18 cellular contexts compared by ENCODE assay signal in genomic region chr5:76393035-76393680, GRCh38. TPM values are rescaled to one million over a fixed set of nuclear protein-coding genes. Genes with fewer than 3 reads are reported as not detected.
DNase-seq lines count a peak whose midpoint lies in the region; ATAC-seq and TF ChIP-seq lines count a peak whose summit lies in the region.
"Had no signal": no experiment of that assay in that cellular context is flagged by ENCODE, and none has a peak within 500 bp of the region (broad histone marks: within the 10 kb centered on the region; RNA-seq: fewer than 3 reads in every experiment).

No MANE protein-coding gene starts in this region.

- DNase-seq in activated T-cell treated with anti-CD3 and anti-CD28 coated beads, Interleukin-2, amount 50 U/mL, for 24 hours = no peak
- DNase-seq in activated T-cell treated with anti-CD3 and anti-CD28 coated beads for 4 hours (no peak), Right ventricle myocardium superior (no peak), type B pancreatic cell (ENCODE audit: extremely low spot score, unreplicated experiment) (no peak), H9 (no peak)
- no peak for DNase-seq in activated naive CD8-positive, alpha-beta T cell treated with anti-CD3 and anti-CD28 coated beads, Interleukin-2, amount 50 U/mL, for 24 hours
- DNase-seq: anterior cingulate cortex; EL; NCI-H187; NCI-H446 treated with DMSO at 0.1 percent for 48 hours; retina; SHP77; stimulated activated CD4-positive, alpha-beta T cell treated with anti-CD3 and anti-CD28 coated beads, Interleukin-15, amount 100 ng/mL, for 24 hours; uterus had no signal

- H3K36me3 Mint-ChIP-seq in activated T-cell treated with anti-CD3 and anti-CD28 coated beads, Interleukin-2, amount 50 U/mL, for 24 hours (ENCODE audit: low read depth) = no peaks in the 10 kb centered on the region
- H3K36me3 Mint-ChIP-seq in activated naive CD8-positive, alpha-beta T cell treated with anti-CD3 and anti-CD28 coated beads, Interleukin-2, amount 50 U/mL, for 24 hours (ENCODE audit: low read depth) = no peaks in the 10 kb centered on the region
- H3K36me3 Mint-ChIP-seq in type B pancreatic cell (no peaks in the 10 kb centered on the region), H9 (ENCODE audit: insufficient read depth in 1 of 3, low read depth in 3 of 3) (no peaks in the 10 kb centered on the region)

- H4K20me1 ChIP-seq in Loucy (ENCODE audit: insufficient read depth, low read length, poor library complexity, severe bottlenecking) (no peaks in the 10 kb centered on the region), H9 (ENCODE audit: control insufficient read depth, insufficient read depth, insufficient read length) (no peaks in the 10 kb centered on the region)

- ATAC-seq in activated naive CD8-positive, alpha-beta T cell treated with anti-CD3 and anti-CD28 coated beads, Interleukin-2, amount 50 U/mL, for 24 hours = peak; percentile 46
- no peak for ATAC-seq in Right ventricle myocardium superior (ENCODE audit: poor library complexity)

- WGBS in H9 (ENCODE audit: extremely low coverage, insufficient read length, low lambda C conversion rate) = no CpG with 5 or more reads among the region's 5 CpGs

- H3K56ac ChIP-seq in H9 (ENCODE audit: insufficient read length, low read depth, low read length) = no peak overlapping the region

- no peaks in the 10 kb centered on the region for H3K27me3 ChIP-seq in Loucy (ENCODE audit: insufficient read depth, low read length, poor library complexity, severe bottlenecking)
- H3K27me3 ChIP-seq in parathyroid adenoma (ENCODE audit: control insufficient read depth, insufficient read depth, low read length) = no peaks in the 10 kb centered on the region
- H3K27me3 ChIP-seq in H9 (ENCODE audit: insufficient read depth, low read length) = no peaks in the 10 kb centered on the region
- H3K27me3 ChIP-seq: neutrophil, uterus had no signal

- H3K4me1 Mint-ChIP-seq in activated T-cell treated with anti-CD3 and anti-CD28 coated beads, Interleukin-2, amount 50 U/mL, for 24 hours (ENCODE audit: low read depth) = peaks cover 51% of the 10 kb centered on the region
- peaks cover 47% of the 10 kb centered on the region for H3K4me1 Mint-ChIP-seq in activated naive CD8-positive, alpha-beta T cell treated with anti-CD3 and anti-CD28 coated beads, Interleukin-2, amount 50 U/mL, for 24 hours
- H3K4me1 Mint-ChIP-seq in type B pancreatic cell (ENCODE audit: unreplicated experiment) = peaks cover 32% of the 10 kb centered on the region
- peaks cover 21 to 28% of the 10 kb centered on the region in 2 experiments for H3K4me1 Mint-ChIP-seq in H9

- no peaks in the 10 kb centered on the region for H3K79me2 ChIP-seq in Loucy (ENCODE audit: insufficient read depth, low read length)
- peaks cover 2% of the 10 kb centered on the region for H3K79me2 ChIP-seq in parathyroid adenoma
- H3K79me2 ChIP-seq in H9 (ENCODE audit: insufficient read depth, low read length) = no peaks in the 10 kb centered on the region

- H2AFZ ChIP-seq in Loucy (ENCODE audit: low read length) (peak overlapping the region; percentile 69), parathyroid adenoma (peak overlapping the region; percentile 81), H9 (ENCODE audit: low read length) (no peak overlapping the region)

- peak overlapping the region; percentile 3 for H3K4me3 Mint-ChIP-seq in activated T-cell treated with anti-CD3 and anti-CD28 coated beads, Interleukin-2, amount 50 U/mL, for 24 hours
- H3K4me3 Mint-ChIP-seq in activated naive CD8-positive, alpha-beta T cell treated with anti-CD3 and anti-CD28 coated beads, Interleukin-2, amount 50 U/mL, for 24 hours = no peak overlapping the region
- no peak overlapping the region for H3K4me3 Mint-ChIP-seq in type B pancreatic cell
- H3K4me3 Mint-ChIP-seq in H9 = no peak overlapping the region
- H3K4me3 Mint-ChIP-seq: activated T-helper 1 cell treated with anti-CD3 and anti-CD28 coated beads, Interleukin-12 subunit alpha, Interleukin-12 subunit beta, Interleukin-2, Interleukin-4 antibody, amounts not matched to agents 30 ng/mL and 10 ng/mL and 1 ng/mL, durations not matched to agents 14 hours and 24 hours and 36 hours had no signal

- H2BK12ac ChIP-seq in H9 (ENCODE audit: insufficient read length, low read depth, low read length) = no peak overlapping the region

- H3K9me2 ChIP-seq in Loucy (replicated peaks; ENCODE audit: low read depth, low read length) = no peaks in the 10 kb centered on the region

- no peaks in the 10 kb centered on the region for H3K27me3 Mint-ChIP-seq in activated T-cell treated with anti-CD3 and anti-CD28 coated beads, Interleukin-2, amount 50 U/mL, for 24 hours
- H3K27me3 Mint-ChIP-seq in activated naive CD8-positive, alpha-beta T cell treated with anti-CD3 and anti-CD28 coated beads, Interleukin-2, amount 50 U/mL, for 24 hours = no peaks in the 10 kb centered on the region
- no peaks in the 10 kb centered on the region for H3K27me3 Mint-ChIP-seq in type B pancreatic cell
- peaks cover 1% of the 10 kb centered on the region; the same call in 1 of the 2 replicates for H3K27me3 Mint-ChIP-seq in H9 (ENCODE audit: low read depth)

- no peak overlapping the region for H2BK20ac ChIP-seq in H9 (ENCODE audit: low read depth, low read length, poor library complexity, severe bottlenecking)

- TF ChIP-seq CTCF in Loucy (conservative IDR thresholded peaks at IDR 0.05; ENCODE audit: low read length) (no peak), parathyroid adenoma (IDR thresholded peaks at IDR 0.05) (no peak), type B pancreatic cell (conservative IDR thresholded peaks at IDR 0.05) (no peak), H9 (conservative IDR thresholded peaks at IDR 0.05) (no peak)

- H3K23me2 ChIP-seq in H9 (ENCODE audit: insufficient read length, low read depth, low read length, poor library complexity, severe bottlenecking) = no peaks in the 10 kb centered on the region

- no peak overlapping the region for H4K91ac ChIP-seq in H9 (ENCODE audit: insufficient read length, low read depth, low read length)

- intact Hi-C loops in Right ventricle myocardium superior (cut with DNase I) = no loop called here

- no peak overlapping the region for H3K27ac ChIP-seq in parathyroid adenoma
- no peak overlapping the region for H3K27ac ChIP-seq in H9 (ENCODE audit: insufficient read length, low read depth, low read length)
- H3K27ac ChIP-seq: neutrophil, uterus had no signal

- H4K5ac ChIP-seq in H9 (ENCODE audit: insufficient read length, low read depth, low read length) = no peak overlapping the region

- H3K23ac ChIP-seq in H9 (ENCODE audit: insufficient read length, low read depth, low read length) = no peak overlapping the region

- H3K4me3 ChIP-seq in Loucy (ENCODE audit: low read length, poor library complexity, severe bottlenecking) (no peak overlapping the region), parathyroid adenoma (ENCODE audit: low read depth, low read length) (no peak overlapping the region)
- H3K4me3 ChIP-seq: uterus had no signal

- H3K9ac ChIP-seq in Loucy (ENCODE audit: low read depth, low read length, poor library complexity, severe bottlenecking) = peak overlapping the region; percentile 23
- H3K9ac ChIP-seq in parathyroid adenoma = peak overlapping the region; percentile 15
- no peak overlapping the region for H3K9ac ChIP-seq in H9 (ENCODE audit: extremely low read depth, insufficient read length, low read length)

- H2BK15ac ChIP-seq in H9 (ENCODE audit: low read depth, low read length) = no peak overlapping the region

- no peaks in the 10 kb centered on the region for H3K9me3 ChIP-seq in Loucy (ENCODE audit: insufficient read depth, low read depth, low read length)
- H3K9me3 ChIP-seq in parathyroid adenoma (ENCODE audit: control insufficient read depth, low read length) = no peaks in the 10 kb centered on the region
- H3K9me3 ChIP-seq in H9 (ENCODE audit: control insufficient read depth, low read depth, low read length) = no peaks in the 10 kb centered on the region
- H3K9me3 ChIP-seq: neutrophil, uterus had no signal

- H3K27ac Mint-ChIP-seq in activated T-cell treated with anti-CD3 and anti-CD28 coated beads, Interleukin-2, amount 50 U/mL, for 24 hours = peak overlapping the region; percentile 4
- peak overlapping the region; percentile 29 for H3K27ac Mint-ChIP-seq in activated naive CD8-positive, alpha-beta T cell treated with anti-CD3 and anti-CD28 coated beads, Interleukin-2, amount 50 U/mL, for 24 hours
- no peak overlapping the region for H3K27ac Mint-ChIP-seq in type B pancreatic cell
- no peak overlapping the region; a peak in 1 of 7 replicates for H3K27ac Mint-ChIP-seq in H9
- H3K27ac Mint-ChIP-seq: activated T-helper 1 cell treated with anti-CD3 and anti-CD28 coated beads, Interleukin-12 subunit alpha, Interleukin-12 subunit beta, Interleukin-2, Interleukin-4 antibody, amounts not matched to agents 30 ng/mL and 10 ng/mL and 1 ng/mL, durations not matched to agents 14 hours and 24 hours and 36 hours had no signal

- H3K36me3 ChIP-seq in Loucy (ENCODE audit: insufficient read depth, low read length) = no peaks in the 10 kb centered on the region
- H3K36me3 ChIP-seq in parathyroid adenoma (ENCODE audit: control insufficient read depth, insufficient read depth, low read length) = no peaks in the 10 kb centered on the region
- H3K36me3 ChIP-seq: neutrophil, uterus had no signal

- H3K79me1 ChIP-seq in H9 (ENCODE audit: insufficient read depth, low read depth, low read length, poor library complexity, severe bottlenecking) = no peaks in the 10 kb centered on the region

- no peak overlapping the region for H3K18ac ChIP-seq in H9 (ENCODE audit: insufficient read length, low read depth, low read length)

- H2AK5ac ChIP-seq in H9 (ENCODE audit: insufficient read length, low read length) = no peak overlapping the region

- no peak overlapping the region for H3K4ac ChIP-seq in H9 (ENCODE audit: low read depth, low read length)

- H3K14ac ChIP-seq in H9 (ENCODE audit: insufficient read depth, low read length) = no peak overlapping the region

- H3K4me2 ChIP-seq in Loucy (ENCODE audit: low read depth, low read length, poor library complexity, severe bottlenecking) = peak overlapping the region; percentile 17
- H3K4me2 ChIP-seq in parathyroid adenoma (ENCODE audit: low read length) = no peak overlapping the region
- no peak overlapping the region for H3K4me2 ChIP-seq in H9 (ENCODE audit: insufficient read depth, insufficient read length, low read length)

- H2BK120ac ChIP-seq in H9 (ENCODE audit: low read depth, low read length, poor library complexity, severe bottlenecking) = no peak overlapping the region

- H4K8ac ChIP-seq in H9 (replicated peaks; ENCODE audit: insufficient read length, low read depth, low read length) = no peak overlapping the region

- no peak overlapping the region for H3T11ph ChIP-seq in H9 (ENCODE audit: low read length)

- H3K4me1 ChIP-seq in Loucy (ENCODE audit: insufficient read depth, low read length, poor library complexity, severe bottlenecking) (peaks cover 39% of the 10 kb centered on the region), parathyroid adenoma (peaks cover 32% of the 10 kb centered on the region), H9 (ENCODE audit: insufficient read depth, low read length) (no peaks in the 10 kb centered on the region; the same call in 1 of the 2 replicates)
- H3K4me1 ChIP-seq: uterus had no signal

- no peaks in the 10 kb centered on the region for H3K9me3 Mint-ChIP-seq in activated T-cell treated with anti-CD3 and anti-CD28 coated beads, Interleukin-2, amount 50 U/mL, for 24 hours
- no peaks in the 10 kb centered on the region for H3K9me3 Mint-ChIP-seq in activated naive CD8-positive, alpha-beta T cell treated with anti-CD3 and anti-CD28 coated beads, Interleukin-2, amount 50 U/mL, for 24 hours
- H3K9me3 Mint-ChIP-seq in type B pancreatic cell (peaks cover 4% of the 10 kb centered on the region), H9 (no peaks in the 10 kb centered on the region)
- H3K9me3 Mint-ChIP-seq: activated T-helper 1 cell treated with anti-CD3 and anti-CD28 coated beads, Interleukin-12 subunit alpha, Interleukin-12 subunit beta, Interleukin-2, Interleukin-4 antibody, amounts not matched to agents 30 ng/mL and 10 ng/mL and 1 ng/mL, durations not matched to agents 14 hours and 24 hours and 36 hours had no signal

- no peaks in the 10 kb centered on the region for H3F3A ChIP-seq in Loucy (ENCODE audit: low read depth)

- no peak overlapping the region for H2BK5ac ChIP-seq in H9 (ENCODE audit: insufficient read length, low read length)

RNA-seq across cellular contexts. Expression of gene IQGAP2, which starts 9.9 kb away (rescaled TPM):
- total RNA-seq in Right ventricle myocardium superior (4.2 TPM), type B pancreatic cell (ENCODE audit: low replicate concordance) (20.2 and 24.7 TPM in 2 replicates), H9 (2021) (22.5 and 23.2 TPM in 2 replicates)

Comparison
In these comparisons a context has a peak if more than half of its experiments do, and no peak if none do; other contexts are left out.
1. H3K27ac Mint-ChIP-seq: peak in activated T-cell treated with anti-CD3 and anti-CD28 coated beads, Interleukin-2, amount 50 U/mL, for 24 hours (single experiment) and activated naive CD8-positive, alpha-beta T cell treated with anti-CD3 and anti-CD28 coated beads, Interleukin-2, amount 50 U/mL, for 24 hours (single experiment); none in type B pancreatic cell (single experiment) and H9 (0 of 3).